27 cellular contexts compared by ENCODE assay signal in genomic region chr6:62009445-62009844, GRCh38.
DNase-seq lines count a peak whose midpoint lies in the region; ATAC-seq, FAIRE-seq and TF ChIP-seq lines count a peak whose summit lies in the region.
"Had no signal": no experiment of that assay in that cellular context is flagged by ENCODE, and none has a peak within 500 bp of the region (broad histone marks: within the 10 kb centered on the region; RNA-seq: fewer than 3 reads in every experiment).

No MANE protein-coding gene starts in this region.

- H3K14ac ChIP-seq in trophoblast cell (ENCODE audit: low read length), result no peak overlapping the region

- no peak overlapping the region for H4K8ac ChIP-seq in trophoblast cell (ENCODE audit: low read depth, low read length)

- no peak for ATAC-seq in Right ventricle myocardium superior (ENCODE audit: poor library complexity)
- ATAC-seq in heart right ventricle, result no peak
- no peak for ATAC-seq in upper lobe of right lung
- no peak for ATAC-seq in omental fat pad (ENCODE audit: low FRiP score)
- ATAC-seq: A549; CD8-positive, alpha-beta T cell; GM12878 had no signal

- H2BK12ac ChIP-seq in trophoblast cell (ENCODE audit: low read length), result no peak overlapping the region

- FAIRE-seq in D721Med (lab: Jason Lieb, UNC), result no peak
- FAIRE-seq: A549, GM12878, GM12892, GM18507 had no signal

- no peak for TF ChIP-seq POLR2A in lower leg skin (IDR thresholded peaks at IDR 0.05)

- H3K4me1 ChIP-seq in heart right ventricle (no peaks in the 10 kb centered on the region), trophoblast cell (ENCODE audit: control insufficient read depth in 1 of 2, insufficient read depth in 2 of 2, low read length in 2 of 2) (no peaks in the 10 kb centered on the region), upper lobe of right lung (no peaks in the 10 kb centered on the region)
- H3K4me1 ChIP-seq: A549, Caco-2 had no signal

- TF ChIP-seq CTCF in heart right ventricle (IDR thresholded peaks at IDR 0.05) (no peak), lower leg skin (IDR thresholded peaks at IDR 0.05) (no peak), upper lobe of right lung (IDR thresholded peaks at IDR 0.05) (no peak), omental fat pad (IDR thresholded peaks at IDR 0.05) (no peak), D721Med (IDR thresholded peaks at IDR 0.05; ENCODE audit: insufficient read depth, missing control alignments) (no peak)

- no peak overlapping the region for H3K9ac ChIP-seq in trophoblast cell (ENCODE audit: low read length)
- H3K9ac ChIP-seq: BLaER1 treated with 17β-estradiol and CSF1 and Interleukin-3, amounts not matched to agents 10 nM and 100 nM had no signal

- no peak overlapping the region for H3K18ac ChIP-seq in trophoblast cell (ENCODE audit: low read length)

- no peak overlapping the region for H4K12ac ChIP-seq in trophoblast cell (ENCODE audit: low read depth, low read length)

- H2BK5ac ChIP-seq in trophoblast cell (ENCODE audit: low read depth, low read length, poor library complexity), result no peak overlapping the region

- no peaks in the 10 kb centered on the region for H3K27me3 ChIP-seq in heart right ventricle
- H3K27me3 ChIP-seq in trophoblast cell (ENCODE audit: insufficient read depth, low read length), result no peaks in the 10 kb centered on the region
- no peaks in the 10 kb centered on the region for H3K27me3 ChIP-seq in upper lobe of right lung
- H3K27me3 ChIP-seq: BLaER1 treated with 17β-estradiol and CSF1 and Interleukin-3, amounts not matched to agents 10 nM and 100 nM had no signal

- no peaks in the 10 kb centered on the region for H3K79me2 ChIP-seq in trophoblast cell (ENCODE audit: control insufficient read depth, insufficient read depth, low read length, poor library complexity)

- H2AFZ ChIP-seq in trophoblast cell (ENCODE audit: insufficient read depth, low read length, poor library complexity), result no peak overlapping the region

- 88 to 92% methylated on average over 3 of the region's 3 CpGs for WGBS in heart right ventricle, 2 donors
- 77 to 89% methylated on average over 3 of the region's 3 CpGs for WGBS in lower leg skin, 2 donors
- no CpG with 5 or more reads among the region's 3 CpGs for WGBS in trophoblast cell (ENCODE audit: extremely low coverage, insufficient coverage, insufficient read length)

- no peak overlapping the region for H3K27ac ChIP-seq in heart right ventricle
- H3K27ac ChIP-seq in trophoblast cell (ENCODE audit: low read depth, low read length), result no peak overlapping the region
- H3K27ac ChIP-seq in upper lobe of right lung, result no peak overlapping the region
- H3K27ac ChIP-seq: 22Rv1; A549; BLaER1 treated with 17β-estradiol and CSF1 and Interleukin-3, amounts not matched to agents 10 nM and 100 nM; C4-2B had no signal

- H3K36me3 ChIP-seq in heart right ventricle (no peaks in the 10 kb centered on the region), trophoblast cell (ENCODE audit: control insufficient read depth in 1 of 2, insufficient read depth in 2 of 2, low read length in 2 of 2) (no peaks in the 10 kb centered on the region), upper lobe of right lung (no peaks in the 10 kb centered on the region)
- H3K36me3 ChIP-seq: BLaER1 treated with 17β-estradiol and CSF1 and Interleukin-3, amounts not matched to agents 10 nM and 100 nM had no signal

- no peak overlapping the region for H2BK120ac ChIP-seq in trophoblast cell (ENCODE audit: insufficient read depth, low read length, poor library complexity)

- no peak overlapping the region for H3K4ac ChIP-seq in trophoblast cell (ENCODE audit: low read depth, low read length)

- H2AK5ac ChIP-seq in trophoblast cell (ENCODE audit: low read length), result no peak overlapping the region

- peak; percentile 10 for DNase-seq in Right ventricle myocardium superior
- DNase-seq in heart right ventricle, result no peak
- no peak for DNase-seq in lower leg skin (ENCODE audit: low spot score in 2 of 2)
- DNase-seq in trophoblast cell, result no peak
- DNase-seq in upper lobe of right lung, result peak; percentile 33
- no peak for DNase-seq in omental fat pad (ENCODE audit: low spot score)
- DNase-seq in activated CD8-positive, alpha-beta memory T cell treated with anti-CD3 and anti-CD28 coated beads for 24 hours, result no peak
- no peak for DNase-seq in D721Med (ENCODE audit: insufficient read length, low spot score)
- DNase-seq: AML-193; Caco-2; Calu3; CD4-positive, alpha-beta T cell; CD8-positive, alpha-beta T cell; DMS 273 treated with DMSO at 0.1 percent for 48 hours; DMS153; DMS53; DMS79; DND-41; EL; GDM1 had no signal

- H3K4me3 ChIP-seq in heart right ventricle (no peak overlapping the region), lower leg skin (ENCODE audit: low read depth, poor library complexity, severe bottlenecking) (peak overlapping the region; percentile 1), trophoblast cell (ENCODE audit: low read depth, low read length) (peak overlapping the region; percentile 16), upper lobe of right lung (no peak overlapping the region)
- H3K4me3 ChIP-seq: A549; BLaER1 treated with 17β-estradiol and CSF1 and Interleukin-3, amounts not matched to agents 10 nM and 100 nM; GM12878 had no signal

- H3K9me3 ChIP-seq in heart right ventricle (peaks cover 0 to 17% (median 0%) of the 10 kb centered on the region in 11 donors), trophoblast cell (ENCODE audit: insufficient read depth, low read depth, low read length) (peaks cover 3% of the 10 kb centered on the region), upper lobe of right lung (no peaks in the 10 kb centered on the region)
- H3K9me3 ChIP-seq: A549, Caco-2 had no signal

- intact Hi-C loops in Right ventricle myocardium superior (cut with DNase I), result no loop called here
- intact Hi-C loops in heart right ventricle (cut with DNase I), result no loop called here
- intact Hi-C loops in lower leg skin (cut with DNase I; ENCODE audit: low total_unique reads), result no loop called here
- intact Hi-C loops in upper lobe of right lung (cut with DNase I), result no loop called here

- no peak overlapping the region for H4K91ac ChIP-seq in trophoblast cell (ENCODE audit: low read depth, low read length)

- H3K23ac ChIP-seq in trophoblast cell (ENCODE audit: low read length), result no peak overlapping the region

- H3K4me2 ChIP-seq in trophoblast cell (ENCODE audit: low read length), result no peak overlapping the region
- H3K4me2 ChIP-seq: A549; BLaER1 treated with 17β-estradiol and CSF1 and Interleukin-3, amounts not matched to agents 10 nM and 100 nM had no signal

- no peaks in the 10 kb centered on the region for H3K79me1 ChIP-seq in trophoblast cell (ENCODE audit: low read length)

Comparison
In these comparisons a context has a peak if more than half of its experiments do, and no peak if none do; other contexts are left out.
1. DNase-seq: peak in Right ventricle myocardium superior (single experiment) and upper lobe of right lung (single experiment); none in heart right ventricle (0 of 2), lower leg skin (0 of 2), trophoblast cell (0 of 2), omental fat pad (single experiment), activated CD8-positive, alpha-beta memory T cell treated with anti-CD3 and anti-CD28 coated beads for 24 hours (single experiment) and D721Med (single experiment).
2. H3K4me3 ChIP-seq: peak in lower leg skin (single experiment) and trophoblast cell (single experiment); none in heart right ventricle (0 of 10) and upper lobe of right lung (single experiment).